In genomic region chr6:18509871-18510643, GRCh38 we compare ENCODE assay signal across 18 cellular contexts.
DNase-seq lines count a peak whose midpoint lies in the region; ATAC-seq, FAIRE-seq and TF ChIP-seq lines count a peak whose summit lies in the region.
"Had no signal": no experiment of that assay in that cellular context is flagged by ENCODE, and none has a peak within 500 bp of the region (broad histone marks: within the 10 kb centered on the region; RNA-seq: fewer than 3 reads in every experiment).

No MANE protein-coding gene starts in this region.

- intact Hi-C loops in aorta (cut with DNase I) (loop anchor here in 1 of 2 donors (10.0 kb wide), 1 partner anchor 125 kb away; the partner anchor contains the start of gene RNF144B), pancreas (cut with DNase I) (no loop called here)

- peaks cover 16% of the 10 kb centered on the region for H3K27me3 Mint-ChIP-seq in stimulated activated naive CD8-positive, alpha-beta T cell treated with anti-CD3 and anti-CD28 coated beads, Interleukin-15, amount 100 ng/mL, for 72 hours

- peak; percentile 39 for DNase-seq in stimulated activated naive CD8-positive, alpha-beta T cell treated with anti-CD3 and anti-CD28 coated beads, Interleukin-15, Interleukin-2, amounts not matched to agents 100 U/mL and 50 U/mL, for 24 hours
- DNase-seq in stimulated activated naive CD8-positive, alpha-beta T cell treated with anti-CD3 and anti-CD28 coated beads, Interleukin-15, amount 100 ng/mL, for 72 hours: no peak
- DNase-seq in activated T-cell treated with anti-CD3 and anti-CD28 coated beads, Interleukin-2, amount 50 U/mL, for 48 hours: peak; percentile 60 to 63
- DNase-seq in fibroblast of the aortic adventitia (ENCODE audit: low read depth) (peak; percentile 15), aorta (no peak), pancreas (no peak), GM10266 (ENCODE audit: extremely low spot score) (no peak), NCI-H2107 treated with DMSO at 0.1 percent for 48 hours (lab: John Stamatoyannopoulos, UW; ENCODE audit: unreplicated experiment) (no peak)
- DNase-seq: activated naive CD8-positive, alpha-beta T cell treated with anti-CD3 and anti-CD28 coated beads, Interleukin-2, amount 10 ng/mL, durations not matched to agents 7 days and 5 days; glutamatergic neuron; left lung; mucosa of descending colon; NCI-H1436; NCI-H774; PC-3; testis had no signal

- H3K4me3 ChIP-seq in fibroblast of the aortic adventitia (ENCODE audit: low read depth, low read length) (no peak overlapping the region), aorta (ENCODE audit: low read length in 2 of 2) (no peak overlapping the region), pancreas (no peak overlapping the region)
- H3K4me3 ChIP-seq: BLaER1, cardiac muscle cell, left lung, mucosa of descending colon, testis had no signal

- FAIRE-seq in pancreas (lab: Jason Lieb, UNC): no peak

- ATAC-seq in stimulated activated naive CD8-positive, alpha-beta T cell treated with anti-CD3 and anti-CD28 coated beads, Interleukin-15, Interleukin-2, amounts not matched to agents 100 U/mL and 50 U/mL, for 24 hours: peak; percentile 46
- ATAC-seq in stimulated activated naive CD8-positive, alpha-beta T cell treated with anti-CD3 and anti-CD28 coated beads, Interleukin-15, amount 100 ng/mL, for 72 hours: no peak
- ATAC-seq in aorta (ENCODE audit: low FRiP score): peak; percentile 39
- ATAC-seq in pancreas: no peak
- ATAC-seq: left lung, mucosa of descending colon, PC-3 had no signal

- H3K27me3 ChIP-seq in aorta (ENCODE audit: control insufficient read depth in 1 of 2, insufficient read depth in 2 of 2, low read length in 1 of 2) (no peaks in the 10 kb centered on the region), pancreas (no peaks in the 10 kb centered on the region)
- H3K27me3 ChIP-seq: BLaER1, cardiac muscle cell, left lung, testis had no signal

- WGBS in aorta, 2 donors: 34 to 36% methylated on average over 3 of the region's 3 CpGs
- WGBS in pancreas, 2 donors: 75% methylated on average over 3 of the region's 3 CpGs

- H3K4me3 Mint-ChIP-seq in stimulated activated naive CD8-positive, alpha-beta T cell treated with anti-CD3 and anti-CD28 coated beads, Interleukin-15, amount 100 ng/mL, for 72 hours: no peak overlapping the region
- H3K4me3 Mint-ChIP-seq: activated naive CD8-positive, alpha-beta T cell treated with anti-CD3 and anti-CD28 coated beads, Interleukin-2, amount 10 ng/mL, durations not matched to agents 7 days and 5 days had no signal

- H3K4me1 ChIP-seq in aorta (ENCODE audit: control insufficient read depth in 1 of 2, insufficient read depth in 2 of 2, low read length in 2 of 2) (peaks cover 0 to 4% of the 10 kb centered on the region in 2 donors), pancreas (no peaks in the 10 kb centered on the region)
- H3K4me1 ChIP-seq: BLaER1, left lung, testis had no signal

- H3K36me3 ChIP-seq in aorta (ENCODE audit: control insufficient read depth in 1 of 2, insufficient read depth in 2 of 2, low read length in 1 of 2) (no peaks in the 10 kb centered on the region), pancreas (no peaks in the 10 kb centered on the region)
- H3K36me3 ChIP-seq: BLaER1, cardiac muscle cell, left lung had no signal

- peak overlapping the region; percentile 61 to 93 for H3K27ac ChIP-seq in aorta (ENCODE audit: low read depth in 1 of 2, low read length in 2 of 2)
- no peak overlapping the region for H3K27ac ChIP-seq in pancreas
- H3K27ac ChIP-seq: BLaER1, cardiac muscle cell, left lung, testis had no signal

- H3K9me3 ChIP-seq in aorta (ENCODE audit: control insufficient read depth, low read length) (no peaks in the 10 kb centered on the region), pancreas (no peaks in the 10 kb centered on the region)
- H3K9me3 ChIP-seq: BLaER1, left lung, mucosa of descending colon, testis had no signal

- no peaks in the 10 kb centered on the region for H3K9me3 Mint-ChIP-seq in stimulated activated naive CD8-positive, alpha-beta T cell treated with anti-CD3 and anti-CD28 coated beads, Interleukin-15, amount 100 ng/mL, for 72 hours
- H3K9me3 Mint-ChIP-seq: activated naive CD8-positive, alpha-beta T cell treated with anti-CD3 and anti-CD28 coated beads, Interleukin-2, amount 10 ng/mL, durations not matched to agents 7 days and 5 days had no signal

- TF ChIP-seq CTCF in fibroblast of the aortic adventitia (IDR thresholded peaks at IDR 0.05; ENCODE audit: insufficient read depth, low read length) (no peak), pancreas (IDR thresholded peaks at IDR 0.05) (no peak), GM10266 (IDR thresholded peaks at IDR 0.05; ENCODE audit: control insufficient read depth, insufficient read depth, low read depth, missing control alignments) (no peak)

- H3K27ac Mint-ChIP-seq in stimulated activated naive CD8-positive, alpha-beta T cell treated with anti-CD3 and anti-CD28 coated beads, Interleukin-15, amount 100 ng/mL, for 72 hours: peak overlapping the region in 1 of 2 donors; percentile 60
- H3K27ac Mint-ChIP-seq: activated naive CD8-positive, alpha-beta T cell treated with anti-CD3 and anti-CD28 coated beads, Interleukin-2, amount 10 ng/mL, durations not matched to agents 7 days and 5 days had no signal

- H3K4me1 Mint-ChIP-seq in stimulated activated naive CD8-positive, alpha-beta T cell treated with anti-CD3 and anti-CD28 coated beads, Interleukin-15, amount 100 ng/mL, for 72 hours: peaks cover 27% of the 10 kb centered on the region

Comparison
In these comparisons a context has a peak if more than half of its experiments do, and no peak if none do; other contexts are left out.
1. ATAC-seq: peak in stimulated activated naive CD8-positive, alpha-beta T cell treated with anti-CD3 and anti-CD28 coated beads, Interleukin-15, Interleukin-2, amounts not matched to agents 100 U/mL and 50 U/mL, for 24 hours (single experiment) and aorta (single experiment); none in stimulated activated naive CD8-positive, alpha-beta T cell treated with anti-CD3 and anti-CD28 coated beads, Interleukin-15, amount 100 ng/mL, for 72 hours (single experiment) and pancreas (0 of 4).
2. DNase-seq: peak in stimulated activated naive CD8-positive, alpha-beta T cell treated with anti-CD3 and anti-CD28 coated beads, Interleukin-15, Interleukin-2, amounts not matched to agents 100 U/mL and 50 U/mL, for 24 hours (single experiment), activated T-cell treated with anti-CD3 and anti-CD28 coated beads, Interleukin-2, amount 50 U/mL, for 48 hours (2 of 2) and fibroblast of the aortic adventitia (single experiment); none in stimulated activated naive CD8-positive, alpha-beta T cell treated with anti-CD3 and anti-CD28 coated beads, Interleukin-15, amount 100 ng/mL, for 72 hours (0 of 2), aorta (0 of 2), pancreas (0 of 6), GM10266 (single experiment) and NCI-H2107 treated with DMSO at 0.1 percent for 48 hours (single experiment).
3. H3K27ac ChIP-seq: peak in aorta (2 of 2); none in pancreas (0 of 4).